Comparison of ENCODE assay signal across 37 cellular contexts in genomic region chr1:233338102-233338501, GRCh38.
"Had no signal": no experiment of that assay in that cellular context is flagged by ENCODE, and none has a peak within 500 bp of the region (broad histone marks: within the 10 kb centered on the region; RNA-seq: fewer than 3 reads in every experiment).

No MANE protein-coding gene starts in this region.

- H3K36me3 ChIP-seq: adrenal gland, ascending aorta, cardiac muscle cell had no signal

- H3K4me1 Mint-ChIP-seq: activated CD4-positive, alpha-beta T cell treated with anti-CD3 and anti-CD28 coated beads, Interleukin-2, amount 10 ng/mL, durations not matched to agents 24 days and 14 days; activated naive CD8-positive, alpha-beta T cell treated with anti-CD3 and anti-CD28 coated beads for 36 hours; activated T-helper 17 cell treated with anti-CD3 and anti-CD28 coated beads, Interleukin-2, amount 50 U/mL, for 72 hours; brain had no signal

- H3K9me3 ChIP-seq: adrenal gland, ascending aorta had no signal

- H3K9me3 Mint-ChIP-seq: activated B cell treated with CpG ODN at 0.5 μM for 24 hours; activated CD4-positive, alpha-beta memory T cell treated with anti-CD3 and anti-CD28 coated beads for 36 hours; activated CD4-positive, alpha-beta T cell treated with anti-CD3 and anti-CD28 coated beads, Interleukin-2, amount 10 ng/mL, durations not matched to agents 24 days and 14 days; activated CD8-positive, alpha-beta T cell treated with anti-CD3 and anti-CD28 coated beads for 36 hours; activated naive CD4-positive, alpha-beta T cell treated with anti-CD3 and anti-CD28 coated beads for 36 hours; activated naive CD4-positive, alpha-beta T cell treated with anti-CD3 and anti-CD28 coated beads, Interleukin-2, amount 50 U/mL, for 72 hours; activated naive CD8-positive, alpha-beta T cell treated with anti-CD3 and anti-CD28 coated beads for 36 hours; activated T-cell treated with anti-CD3 and anti-CD28 coated beads, Interleukin-2, amount 50 U/mL, for 4 hours; activated T-cell treated with anti-CD3 and anti-CD28 coated beads, Interleukin-2, amount 50 U/mL, for 72 hours; activated T-helper 1 cell treated with anti-CD3 and anti-CD28 coated beads, Interleukin-12 subunit alpha, Interleukin-12 subunit beta, Interleukin-2, Interleukin-4 antibody, amounts not matched to agents 30 ng/mL and 10 ng/mL and 1 ng/mL, durations not matched to agents 14 hours and 24 hours and 36 hours; activated T-helper 17 cell treated with anti-CD3 and anti-CD28 coated beads, Interleukin-2, amount 50 U/mL, for 72 hours; brain; T-helper 1 cell treated with Interleukin-12 subunit alpha and Interleukin-12 subunit beta and Interleukin-4 antibody, amounts not matched to agents 30 μg/mL and 1 μg/mL, for 36 hours; T-helper 2 cell treated with Interferon-gamma antibody and Interleukin-4, amounts not matched to agents 5 μg/mL and 100 μg/mL, for 36 hours had no signal

- H3K4me1 ChIP-seq: ascending aorta had no signal

- H3K27ac ChIP-seq: adrenal gland, ascending aorta, cardiac muscle cell, VCaP had no signal

- H3K27ac Mint-ChIP-seq: activated B cell treated with CpG ODN at 0.5 μM for 24 hours; activated CD4-positive, alpha-beta memory T cell treated with anti-CD3 and anti-CD28 coated beads for 36 hours; activated CD4-positive, alpha-beta T cell treated with anti-CD3 and anti-CD28 coated beads, Interleukin-2, amount 10 ng/mL, durations not matched to agents 24 days and 14 days; activated CD8-positive, alpha-beta T cell treated with anti-CD3 and anti-CD28 coated beads for 36 hours; activated naive CD4-positive, alpha-beta T cell treated with anti-CD3 and anti-CD28 coated beads for 36 hours; activated naive CD4-positive, alpha-beta T cell treated with anti-CD3 and anti-CD28 coated beads, Interleukin-2, amount 50 U/mL, for 72 hours; activated naive CD8-positive, alpha-beta T cell treated with anti-CD3 and anti-CD28 coated beads for 36 hours; activated T-cell treated with anti-CD3 and anti-CD28 coated beads, Interleukin-2, amount 50 U/mL, for 72 hours; activated T-helper 1 cell treated with anti-CD3 and anti-CD28 coated beads, Interleukin-12 subunit alpha, Interleukin-12 subunit beta, Interleukin-2, Interleukin-4 antibody, amounts not matched to agents 30 ng/mL and 10 ng/mL and 1 ng/mL, durations not matched to agents 14 hours and 24 hours and 36 hours; activated T-helper 17 cell treated with anti-CD3 and anti-CD28 coated beads, Interleukin-2, amount 50 U/mL, for 72 hours; brain; T-helper 1 cell treated with Interleukin-12 subunit alpha and Interleukin-12 subunit beta and Interleukin-4 antibody, amounts not matched to agents 30 μg/mL and 1 μg/mL, for 36 hours; T-helper 2 cell treated with Interferon-gamma antibody and Interleukin-4, amounts not matched to agents 5 μg/mL and 100 μg/mL, for 36 hours had no signal

- H3K36me3 Mint-ChIP-seq: activated CD4-positive, alpha-beta memory T cell treated with anti-CD3 and anti-CD28 coated beads for 36 hours; activated naive CD4-positive, alpha-beta T cell treated with anti-CD3 and anti-CD28 coated beads, Interleukin-2, amount 50 U/mL, for 72 hours; activated naive CD8-positive, alpha-beta T cell treated with anti-CD3 and anti-CD28 coated beads for 36 hours; brain had no signal

- FAIRE-seq: bronchial epithelial cell, TTC549 had no signal

- DNase-seq: activated B cell treated with CpG ODN at 0.5 μM for 24 hours; activated CD4-positive, alpha-beta memory T cell treated with anti-CD3 and anti-CD28 coated beads for 36 hours; activated CD4-positive, alpha-beta T cell treated with anti-CD3 and anti-CD28 coated beads for 4 hours; activated CD4-positive, alpha-beta T cell treated with anti-CD3 and anti-CD28 coated beads, Interleukin-2, amount 10 ng/mL, durations not matched to agents 24 days and 14 days; activated CD4-positive, alpha-beta T cell treated with anti-CD3 and anti-CD28 coated beads, Interleukin-2, amount 50 U/mL, for 1 hour; activated CD4-positive, alpha-beta T cell treated with anti-CD3 and anti-CD28 coated beads, Interleukin-2, amount 50 U/mL, for 4 hours; activated CD4-positive, CD25-positive, alpha-beta regulatory T cell treated with anti-CD3 and anti-CD28 coated beads, Interleukin-2, amount 50 U/mL, for 72 hours; activated CD8-positive, alpha-beta memory T cell treated with anti-CD3 and anti-CD28 coated beads, Interleukin-2, amount 50 U/mL, for 4 hours; activated CD8-positive, alpha-beta T cell treated with anti-CD3 and anti-CD28 coated beads for 36 hours; activated effector memory CD4-positive, alpha-beta T cell treated with anti-CD3 and anti-CD28 coated beads, Interleukin-2, amount 50 U/mL, for 16 hours; activated gamma-delta T cell treated with Interleukin-2 at 50 U/mL for 16 hours; activated naive CD4-positive, alpha-beta T cell; activated naive CD4-positive, alpha-beta T cell treated with anti-CD3 and anti-CD28 coated beads for 36 hours; activated naive CD4-positive, alpha-beta T cell treated with anti-CD3 and anti-CD28 coated beads, Interleukin-2, amount 50 U/mL, for 16 hours; activated naive CD8-positive, alpha-beta T cell treated with anti-CD3 and anti-CD28 coated beads for 36 hours; activated T-cell treated with anti-CD3 and anti-CD28 coated beads for 4 hours; activated T-cell treated with anti-CD3 and anti-CD28 coated beads, Interleukin-2, amount 50 U/mL, for 1 hour; activated T-cell treated with anti-CD3 and anti-CD28 coated beads, Interleukin-2, amount 50 U/mL, for 4 hours; activated T-cell treated with anti-CD3 and anti-CD28 coated beads, Interleukin-2, amount 50 U/mL, for 72 hours; adrenal gland; amniotic stem cell; anterior cingulate cortex; central memory CD4-positive, alpha-beta T cell; T-helper 1 cell; T-helper 2 cell; T-helper 9 cell had no signal

- H3K4me3 Mint-ChIP-seq: activated B cell treated with CpG ODN at 0.5 μM for 24 hours; activated CD4-positive, alpha-beta memory T cell treated with anti-CD3 and anti-CD28 coated beads for 36 hours; activated CD4-positive, alpha-beta T cell treated with anti-CD3 and anti-CD28 coated beads, Interleukin-2, amount 10 ng/mL, durations not matched to agents 24 days and 14 days; activated CD8-positive, alpha-beta T cell treated with anti-CD3 and anti-CD28 coated beads for 36 hours; activated naive CD4-positive, alpha-beta T cell treated with anti-CD3 and anti-CD28 coated beads for 36 hours; activated naive CD8-positive, alpha-beta T cell treated with anti-CD3 and anti-CD28 coated beads for 36 hours; activated T-cell treated with anti-CD3 and anti-CD28 coated beads, Interleukin-2, amount 50 U/mL, for 4 hours; activated T-cell treated with anti-CD3 and anti-CD28 coated beads, Interleukin-2, amount 50 U/mL, for 72 hours; activated T-helper 1 cell treated with anti-CD3 and anti-CD28 coated beads, Interleukin-12 subunit alpha, Interleukin-12 subunit beta, Interleukin-2, Interleukin-4 antibody, amounts not matched to agents 30 ng/mL and 10 ng/mL and 1 ng/mL, durations not matched to agents 14 hours and 24 hours and 36 hours; activated T-helper 17 cell treated with anti-CD3 and anti-CD28 coated beads, Interleukin-2, amount 50 U/mL, for 72 hours; brain; T-helper 1 cell treated with Interleukin-12 subunit alpha and Interleukin-12 subunit beta and Interleukin-4 antibody, amounts not matched to agents 30 μg/mL and 1 μg/mL, for 36 hours; T-helper 2 cell treated with Interferon-gamma antibody and Interleukin-4, amounts not matched to agents 5 μg/mL and 100 μg/mL, for 36 hours had no signal

- H3K27me3 ChIP-seq: adrenal gland, ascending aorta, cardiac muscle cell had no signal

- H3K4me3 ChIP-seq: adrenal gland, ascending aorta, cardiac muscle cell had no signal
